ENCODE assay signal across 18 cellular contexts in the genomic region with DNA sequence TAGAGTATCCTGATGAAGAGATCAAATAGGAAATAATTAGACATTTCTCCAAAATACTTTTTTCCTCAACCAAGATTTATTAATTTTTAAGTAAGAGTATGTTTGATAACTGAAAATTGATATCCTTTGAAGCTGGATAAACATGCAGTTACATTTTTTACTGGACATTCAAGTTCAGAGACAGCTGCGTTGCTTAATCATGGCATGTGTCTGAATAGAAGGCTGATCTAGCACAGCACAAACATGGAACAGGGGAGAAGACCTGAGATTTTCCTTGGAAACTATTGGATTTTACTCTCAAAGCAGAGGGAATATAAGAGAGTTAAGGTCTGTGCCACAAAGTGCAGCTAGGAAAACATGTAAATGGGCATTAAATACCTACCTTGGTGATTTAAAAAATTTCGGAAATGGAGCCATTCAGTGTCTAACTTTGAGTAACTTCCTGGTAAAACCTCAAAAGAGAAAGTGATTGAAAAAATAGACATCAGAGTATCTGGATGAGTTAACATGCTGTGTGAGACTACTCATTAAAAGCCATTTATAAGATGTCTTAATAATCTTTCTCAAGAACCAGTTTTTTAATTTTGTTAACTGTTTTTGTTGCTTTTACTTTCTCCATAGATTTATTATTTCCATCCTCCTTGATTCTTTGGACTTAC. TPM values are rescaled to one million over a fixed set of nuclear protein-coding genes. Genes with fewer than 3 reads are reported as not detected.
DNase-seq lines count a peak whose midpoint lies in the region; ATAC-seq, FAIRE-seq and TF ChIP-seq lines count a peak whose summit lies in the region.
"Had no signal": no experiment of that assay in that cellular context is flagged by ENCODE, and none has a peak within 500 bp of the region (broad histone marks: within the 10 kb centered on the region; RNA-seq: fewer than 3 reads in every experiment).

No MANE protein-coding gene starts in this region.

- H3K27ac ChIP-seq in GM12878 (ENCODE audit: control insufficient read depth, insufficient read depth), result no peak overlapping the region
- H3K27ac ChIP-seq in smooth muscle cell (ENCODE audit: low read depth), result no peak overlapping the region
- H3K27ac ChIP-seq: colonic mucosa, SK-N-MC had no signal

- H3K36me3 ChIP-seq in GM12878 (ENCODE audit: control insufficient read depth in 2 of 2, insufficient read depth in 2 of 2, low read length in 1 of 2) (no peaks in the 10 kb centered on the region), smooth muscle cell (ENCODE audit: low read depth) (no peaks in the 10 kb centered on the region)
- H3K36me3 ChIP-seq: colonic mucosa had no signal

- TF ChIP-seq RAD21 in GM12878 (IDR thresholded peaks at IDR 0.05; ENCODE audit: insufficient read depth, low read depth, low read length), result no peak

- in situ Hi-C loops in GM12878 (cut with MboI), result no loop called here

- SMC1A ChIA-PET in GM12878 (lab: Charles Lee; ENCODE audit: uncharacterized antibody, unreplicated experiment), result interaction anchor here (0.6 kb wide), 1 partner anchor 347 kb away, joined by 3 read pairs; no protein-coding TSS in a partner anchor

- H3K4me2 ChIP-seq in GM12878 (ENCODE audit: control insufficient read depth, insufficient read depth), result no peak overlapping the region
- H3K4me2 ChIP-seq in smooth muscle cell, result peak overlapping the region; percentile 3

- TF ChIP-seq CTCF in GM12878 (IDR thresholded peaks at IDR 0.05 in 2 of 3, conservative IDR thresholded peaks at IDR 0.05 in 1 of 3; ENCODE audit: control insufficient read depth in 2 of 3, extremely low read depth in 1 of 3, insufficient read depth in 1 of 3, low read depth in 3 of 3, low read length in 3 of 3), result no peak
- TF ChIP-seq CTCF in smooth muscle cell (IDR thresholded peaks at IDR 0.05; ENCODE audit: borderline replicate concordance, insufficient read depth, poor library complexity, severe bottlenecking), result no peak

- no peaks in the 10 kb centered on the region for H3K36me3 Mint-ChIP-seq in activated CD4-positive, alpha-beta T cell treated with anti-CD3 and anti-CD28 coated beads, Interleukin-2, amount 10 ng/mL, durations not matched to agents 7 days and 5 days (ENCODE audit: low read depth)
- H3K36me3 Mint-ChIP-seq in activated CD4-positive, alpha-beta T cell treated with anti-CD3 and anti-CD28 coated beads, Interleukin-2, amount 10 ng/mL, durations not matched to agents 24 days and 14 days (ENCODE audit: low read depth), result no peaks in the 10 kb centered on the region
- H3K36me3 Mint-ChIP-seq: naive B cell, type B pancreatic cell had no signal

- H3K9me3 ChIP-seq in GM12878 (replicated peaks; ENCODE audit: control insufficient read depth, insufficient read depth, low read length), result no peaks in the 10 kb centered on the region
- no peaks in the 10 kb centered on the region for H3K9me3 ChIP-seq in smooth muscle cell (replicated peaks; ENCODE audit: low read depth)
- H3K9me3 ChIP-seq: colonic mucosa had no signal

- H3K27me3 ChIP-seq in GM12878 (replicated peaks in 1 of 2; ENCODE audit: control insufficient read depth in 2 of 2, insufficient read depth in 2 of 2, low read length in 1 of 2) (no peaks in the 10 kb centered on the region), smooth muscle cell (ENCODE audit: low read depth) (no peaks in the 10 kb centered on the region)
- H3K27me3 ChIP-seq: colonic mucosa had no signal

- no peaks in the 10 kb centered on the region for H3K79me2 ChIP-seq in GM12878 (ENCODE audit: control insufficient read depth, insufficient read depth, low read length)
- H3K79me2 ChIP-seq in smooth muscle cell (ENCODE audit: low read depth), result peaks cover 4% of the 10 kb centered on the region

- no peak overlapping the region for H3K4me3 Mint-ChIP-seq in activated CD4-positive, alpha-beta T cell treated with anti-CD3 and anti-CD28 coated beads, Interleukin-2, amount 10 ng/mL, durations not matched to agents 7 days and 5 days
- H3K4me3 Mint-ChIP-seq in activated CD4-positive, alpha-beta T cell treated with anti-CD3 and anti-CD28 coated beads, Interleukin-2, amount 10 ng/mL, durations not matched to agents 24 days and 14 days, result no peak overlapping the region
- H3K4me3 Mint-ChIP-seq: activated naive CD4-positive, alpha-beta T cell treated with anti-CD3 and anti-CD28 coated beads for 36 hours; type B pancreatic cell had no signal

- DNase-seq in activated CD4-positive, alpha-beta T cell treated with anti-CD3 and anti-CD28 coated beads, Interleukin-2, amount 10 ng/mL, durations not matched to agents 7 days and 5 days, result no peak
- no peak for DNase-seq in activated CD4-positive, alpha-beta T cell treated with anti-CD3 and anti-CD28 coated beads, Interleukin-2, amount 10 ng/mL, durations not matched to agents 24 days and 14 days
- DNase-seq in GM12878 (ENCODE audit: low read depth, low spot score), result no peak
- no peak for DNase-seq in smooth muscle cell (lab: John Stamatoyannopoulos, UW; ENCODE audit: unreplicated experiment)
- DNase-seq in D341Med (ENCODE audit: low spot score), result no peak
- no peak for DNase-seq in cerebellar nuclear complex (lab: John Stamatoyannopoulos, UW)
- DNase-seq: activated naive CD4-positive, alpha-beta T cell treated with anti-CD3 and anti-CD28 coated beads for 36 hours; colonic mucosa; naive B cell; NCI-H1417; NCI-H510A treated with DMSO at 0.1 percent for 48 hours; right cardiac atrium had no signal

- no peak overlapping the region for H2AFZ ChIP-seq in GM12878 (ENCODE audit: control insufficient read depth, low read depth, low read length)
- no peak overlapping the region for H2AFZ ChIP-seq in smooth muscle cell (ENCODE audit: low read depth)

- BruUV-seq in GM12878 (replicated peaks; lab: Mats Ljungman, UMichigan), result no TSS peak

- H3K27ac Mint-ChIP-seq in activated CD4-positive, alpha-beta T cell treated with anti-CD3 and anti-CD28 coated beads, Interleukin-2, amount 10 ng/mL, durations not matched to agents 7 days and 5 days, result peak overlapping the region; percentile 22
- H3K27ac Mint-ChIP-seq in activated CD4-positive, alpha-beta T cell treated with anti-CD3 and anti-CD28 coated beads, Interleukin-2, amount 10 ng/mL, durations not matched to agents 24 days and 14 days, result no peak overlapping the region
- H3K27ac Mint-ChIP-seq: activated naive CD4-positive, alpha-beta T cell treated with anti-CD3 and anti-CD28 coated beads for 36 hours; type B pancreatic cell had no signal

- intact Hi-C loops in activated CD4-positive, alpha-beta T cell treated with anti-CD3 and anti-CD28 coated beads, Interleukin-2, amount 10 ng/mL, durations not matched to agents 24 days and 14 days (cut with micrococcal nuclease), result no loop called here
- intact Hi-C loops in GM12878 (cut with micrococcal nuclease; ENCODE audit: unreplicated experiment), result no loop called here

- no peak for TF ChIP-seq EP300 in GM12878 (IDR thresholded peaks at IDR 0.05; ENCODE audit: borderline replicate concordance in 1 of 2, control insufficient read depth in 1 of 2, low read depth in 2 of 2, low read length in 2 of 2)

- H3K4me3 ChIP-seq in GM12878, result no peak overlapping the region
- H3K4me3 ChIP-seq in smooth muscle cell, result no peak overlapping the region
- H3K4me3 ChIP-seq: colonic mucosa, SK-N-MC had no signal

- RAD21 ChIA-PET in GM12878 (lab: Charles Lee; ENCODE audit: unreplicated experiment), result no interaction called here

- peaks cover 7% of the 10 kb centered on the region for H3K4me1 Mint-ChIP-seq in activated CD4-positive, alpha-beta T cell treated with anti-CD3 and anti-CD28 coated beads, Interleukin-2, amount 10 ng/mL, durations not matched to agents 7 days and 5 days
- H3K4me1 Mint-ChIP-seq in activated CD4-positive, alpha-beta T cell treated with anti-CD3 and anti-CD28 coated beads, Interleukin-2, amount 10 ng/mL, durations not matched to agents 24 days and 14 days, result peaks cover 7% of the 10 kb centered on the region

- H3K9ac ChIP-seq in GM12878 (ENCODE audit: control insufficient read depth, insufficient read depth, low read length) (no peak overlapping the region), smooth muscle cell (ENCODE audit: low read depth) (no peak overlapping the region)

- CTCF ChIA-PET in activated CD4-positive, alpha-beta T cell treated with anti-CD3 and anti-CD28 coated beads, Interleukin-2, amount 10 ng/mL, durations not matched to agents 7 days and 5 days (lab: Charles Lee), result no interaction called here
- CTCF ChIA-PET in GM12878 (lab: Yijun Ruan, JAX), result no interaction called here

- H4K20me1 ChIP-seq in GM12878 (ENCODE audit: control insufficient read depth, insufficient read depth) (no peaks in the 10 kb centered on the region), smooth muscle cell (ENCODE audit: low read depth) (peaks cover 14% of the 10 kb centered on the region)

- 37% methylated on average over 2 of the region's 2 CpGs for whole genome bisulfite sequencing in GM12878 (ENCODE audit: insufficient coverage, insufficient replicate concordance, low lambda C conversion rate, missing lambda C conversion rate)
- 94% methylated on average over 2 of the region's 2 CpGs for WGBS in smooth muscle cell (ENCODE audit: low lambda C conversion rate)

- H3K9me3 Mint-ChIP-seq in activated CD4-positive, alpha-beta T cell treated with anti-CD3 and anti-CD28 coated beads, Interleukin-2, amount 10 ng/mL, durations not matched to agents 7 days and 5 days, result no peaks in the 10 kb centered on the region
- H3K9me3 Mint-ChIP-seq in activated CD4-positive, alpha-beta T cell treated with anti-CD3 and anti-CD28 coated beads, Interleukin-2, amount 10 ng/mL, durations not matched to agents 24 days and 14 days, result no peaks in the 10 kb centered on the region
- H3K9me3 Mint-ChIP-seq: activated naive CD4-positive, alpha-beta T cell treated with anti-CD3 and anti-CD28 coated beads for 36 hours; naive B cell; type B pancreatic cell had no signal

- no peak for TF ChIP-seq POLR2A in GM12878 (IDR thresholded peaks at IDR 0.05; ENCODE audit: low read depth, low read length)

- FAIRE-seq in GM12878 (lab: Jason Lieb, UNC), result no peak
- FAIRE-seq: A204.1, islet of Langerhans had no signal

- ATAC-seq in HG03159 (IDR thresholded peaks at IDR 0.05; ENCODE audit: unreplicated experiment), result peak; percentile 53
- no peak for ATAC-seq in GM12878
- no peak for ATAC-seq in GM19324 (IDR thresholded peaks at IDR 0.05; ENCODE audit: low FRiP score, unreplicated experiment)
- ATAC-seq: right cardiac atrium had no signal

- POLR2A ChIA-PET in activated CD4-positive, alpha-beta T cell treated with anti-CD3 and anti-CD28 coated beads, Interleukin-2, amount 10 ng/mL, durations not matched to agents 7 days and 5 days (lab: Charles Lee), result no interaction called here
- POLR2A ChIA-PET in GM12878 (lab: Charles Lee), result no interaction called here

- H3K4me1 ChIP-seq in GM12878 (ENCODE audit: control insufficient read depth, insufficient read depth, low read length), result no peaks in the 10 kb centered on the region
- H3K4me1 ChIP-seq in smooth muscle cell (ENCODE audit: low read depth), result no peaks in the 10 kb centered on the region
- H3K4me1 ChIP-seq: colonic mucosa had no signal

- no peaks in the 10 kb centered on the region for H3F3A ChIP-seq in smooth muscle cell (ENCODE audit: low read depth)

- peaks cover 8% of the 10 kb centered on the region for H3K27me3 Mint-ChIP-seq in activated CD4-positive, alpha-beta T cell treated with anti-CD3 and anti-CD28 coated beads, Interleukin-2, amount 10 ng/mL, durations not matched to agents 7 days and 5 days
- peaks cover 22% of the 10 kb centered on the region for H3K27me3 Mint-ChIP-seq in activated CD4-positive, alpha-beta T cell treated with anti-CD3 and anti-CD28 coated beads, Interleukin-2, amount 10 ng/mL, durations not matched to agents 24 days and 14 days
- H3K27me3 Mint-ChIP-seq: naive B cell, type B pancreatic cell had no signal

RNA-seq across cellular contexts. Expression of a gene that starts 31.8 kb away (rescaled TPM):
- total RNA-seq in activated CD4-positive, alpha-beta T cell treated with anti-CD3 and anti-CD28 coated beads, Interleukin-2, amount 10 ng/mL, durations not matched to agents 7 days and 5 days, result 1 to 10 TPM; 1.8 to 2.3 TPM
- 16.8 and 19.0 TPM in 2 replicates for total RNA-seq in activated CD4-positive, alpha-beta T cell treated with anti-CD3 and anti-CD28 coated beads, Interleukin-2, amount 10 ng/mL, durations not matched to agents 24 days and 14 days
- 29.3 and 44.0 TPM in 2 replicates for total RNA-seq in GM12878 (2013; cell fraction: nucleolus; rRNA removed)
- total RNA-seq in GM12878 (2014; rRNA removed) (7.2 and 7.4 TPM in 2 replicates), GM12878 (2014; rRNA removed; fragmentation: Illumina TruSeq; extraction: Trizol) (2.8 and 3.9 TPM in 2 replicates), GM12878 (2021) (6.5 and 7.0 TPM in 2 replicates), smooth muscle cell (28.0 and 32.8 TPM in 2 replicates)
- polyA plus RNA-seq in GM12878 (2011; ENCODE audit: low read depth), result 1.0 TPM
- polyA plus RNA-seq in GM12878 (2011; rRNA removed) (1.0 and 1.3 TPM in 2 replicates), GM12878 (2014; fragmentation: Illumina TruSeq; extraction: Trizol) (3.6 and 3.8 TPM in 2 replicates), GM12878 (2014; fragmentation: Nextera tagmentation; extraction: Ambion mirVana) (1 to 10 TPM; 2.1 to 2.4 TPM), GM12878 (2014; rRNA removed) (3.4 and 3.9 TPM in 2 replicates), GM12878 (2016; fragmentation: Nextera tagmentation; extraction: Ambion mirVana) (under 1 TPM; 0.42 to 0.63 TPM), smooth muscle cell (10.1 and 15.7 TPM in 2 replicates)
- 1.2 and 1.5 TPM in 2 replicates for polyA plus RNA-seq in GM12878 (2011; cell fraction: cytosol; rRNA removed)
- 1.0 and 2.2 TPM in 2 replicates for polyA plus RNA-seq in GM12878 (2011; cell fraction: nucleus; rRNA removed)
- polyA plus RNA-seq in GM12878 (2012), result 1.5 and 3.6 TPM in 2 replicates
- 3.4 and 8.1 TPM in 2 replicates for polyA minus RNA-seq in GM12878 (2011; rRNA and poly(A)+ RNA removed)
- 3.7 and 4.2 TPM in 2 replicates for polyA minus RNA-seq in GM12878 (2011; cell fraction: cytosol; rRNA and poly(A)+ RNA removed)
- 5.0 and 9.1 TPM in 2 replicates for polyA minus RNA-seq in GM12878 (2011; cell fraction: nucleus; rRNA and poly(A)+ RNA removed)
